In the genomic region with DNA sequence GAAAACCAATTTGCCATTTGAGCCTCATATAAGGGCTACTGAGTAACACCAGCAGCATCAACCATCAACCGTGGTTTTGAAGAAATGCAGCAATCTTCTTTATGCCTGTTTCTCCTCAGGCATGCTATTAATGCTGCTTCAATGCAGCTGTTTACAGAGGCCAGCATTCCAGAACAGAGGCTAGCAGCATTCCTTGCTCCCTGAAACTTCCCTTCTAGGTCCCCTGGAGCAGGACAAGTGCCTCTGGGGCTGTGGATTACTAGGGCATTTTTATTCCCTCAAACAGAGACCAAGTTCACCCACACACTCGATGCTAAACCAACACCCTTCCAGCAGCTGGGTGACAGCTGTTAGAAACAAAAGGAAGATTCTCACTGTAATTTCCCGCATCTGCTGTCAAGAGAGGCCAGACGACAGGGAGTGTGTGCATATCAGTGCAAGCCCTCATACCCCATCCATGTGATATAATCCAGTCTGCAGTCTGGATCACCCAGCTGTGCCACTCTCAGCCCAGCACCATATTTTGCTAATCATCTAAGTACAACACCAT, we compare ENCODE assay signal across 12 cellular contexts. TPM values are rescaled to one million over a fixed set of nuclear protein-coding genes. Genes with fewer than 3 reads are reported as not detected.
DNase-seq lines count a peak whose midpoint lies in the region; ATAC-seq and TF ChIP-seq lines count a peak whose summit lies in the region.
"Had no signal": no experiment of that assay in that cellular context is flagged by ENCODE, and none has a peak within 500 bp of the region (broad histone marks: within the 10 kb centered on the region; RNA-seq: fewer than 3 reads in every experiment).

No MANE protein-coding gene starts in this region.

- H4K20me1 ChIP-seq in osteoblast (ENCODE audit: insufficient read depth, low read length) = no peaks in the 10 kb centered on the region

- no peak overlapping the region for H2AFZ ChIP-seq in osteoblast (ENCODE audit: low read length)

- no peak for TF ChIP-seq CTCF in HEK293 (tag by site-specific recombination; IDR thresholded peaks at IDR 0.05)
- TF ChIP-seq CTCF in osteoblast (IDR thresholded peaks at IDR 0.05; ENCODE audit: extremely low read depth, low read depth, low read length) = no peak

- H3K4me3 ChIP-seq in HEK293 (ENCODE audit: low read depth, low read length) (no peak overlapping the region), stomach smooth muscle (ENCODE audit: low read length in 2 of 2) (peak overlapping the region in 1 of 2 donors; percentile 0), osteoblast (ENCODE audit: insufficient read depth, low read length) (no peak overlapping the region)

- H3K79me2 ChIP-seq in osteoblast (ENCODE audit: insufficient read depth, low read length) = no peaks in the 10 kb centered on the region

- H3K36me3 ChIP-seq in HEK293 (ENCODE audit: control insufficient read depth in 2 of 2, insufficient read depth in 1 of 2, low read length in 2 of 2) (no peaks in the 10 kb centered on the region), stomach smooth muscle (ENCODE audit: control insufficient read depth in 2 of 2, insufficient read depth in 2 of 2, low read length in 2 of 2) (no peaks in the 10 kb centered on the region), osteoblast (ENCODE audit: insufficient read depth, low read length) (no peaks in the 10 kb centered on the region)

- peak overlapping the region; percentile 18 to 64 for H3K9ac ChIP-seq in stomach smooth muscle (ENCODE audit: low read length in 2 of 2)

- ATAC-seq in SK-N-SH treated with all-trans-retinoic acid at 6 μM for 48 hours (peak; percentile 54; the same call in 2 of the 3 replicates), HG03139 (IDR thresholded peaks at IDR 0.05; ENCODE audit: unreplicated experiment) (no peak)
- ATAC-seq: PC-3 had no signal

- no peak overlapping the region for H3K27ac ChIP-seq in HEK293 (ENCODE audit: extremely low read depth, low read depth, low read length)
- no peak overlapping the region for H3K27ac ChIP-seq in stomach smooth muscle (ENCODE audit: low read length)
- no peak overlapping the region for H3K27ac ChIP-seq in osteoblast (ENCODE audit: low read depth, low read length)

- H3K4me1 ChIP-seq in HEK293 (ENCODE audit: control insufficient read depth, insufficient read depth, low read length) = no peaks in the 10 kb centered on the region
- H3K4me1 ChIP-seq in stomach smooth muscle (ENCODE audit: control insufficient read depth, insufficient read depth, low read length) = peaks cover 4% of the 10 kb centered on the region
- H3K4me1 ChIP-seq in osteoblast (ENCODE audit: insufficient read depth, low read length) = no peaks in the 10 kb centered on the region

- no peak overlapping the region for H3K4me2 ChIP-seq in osteoblast (ENCODE audit: insufficient read depth, low read length)

- H3K9me3 ChIP-seq in HEK293 (ENCODE audit: control insufficient read depth, insufficient read depth, low read depth, low read length) (no peaks in the 10 kb centered on the region), stomach smooth muscle (ENCODE audit: control insufficient read depth in 2 of 2, low read length in 2 of 2) (no peaks in the 10 kb centered on the region), osteoblast (ENCODE audit: low read depth, low read length) (no peaks in the 10 kb centered on the region)

- peak; percentile 38 for DNase-seq in iPS-NIHi7 (ENCODE audit: extremely low spot score)
- DNase-seq in NAMALWA (ENCODE audit: low spot score) = no peak
- DNase-seq in osteoblast (ENCODE audit: insufficient read length, low spot score, missing footprints) = no peak
- DNase-seq: activated CD4-positive, alpha-beta T cell treated with anti-CD3 and anti-CD28 coated beads, Interleukin-2, amount 50 U/mL, for 4 hours; activated gamma-delta T cell; cerebellar nuclear complex; immature natural killer cell; PC-3 had no signal

- POLR2A ChIA-PET in HEK293 (lab: Yijun Ruan, JAX) = interaction anchor here (0.6 kb wide), 1 partner anchor 68 kb away, joined by 3 read pairs; no protein-coding TSS in a partner anchor

- H3K27me3 ChIP-seq in stomach smooth muscle (ENCODE audit: control insufficient read depth in 1 of 2, insufficient read depth in 2 of 2, low read length in 2 of 2) (no peaks in the 10 kb centered on the region), osteoblast (ENCODE audit: insufficient read depth, low read length) (no peaks in the 10 kb centered on the region)

- CTCF ChIA-PET in HEK293 (lab: Yijun Ruan, JAX) = interaction anchor here (0.6 kb wide), 1 partner anchor 688 kb away, joined by 5 read pairs; no protein-coding TSS in a partner anchor

TF ChIP-seq in HEK293, 187 proteins besides CTCF, POLR2A, EP300 and RAD21:
- TF ChIP-seq ZNF600 (tag by site-specific recombination; IDR thresholded peaks at IDR 0.05) (peak; percentile 20; the same call in 1 of the 2 replicates), ZNF350 (tag by site-specific recombination; IDR thresholded peaks at IDR 0.05) (no peak), KLF1 (tag by site-specific recombination; IDR thresholded peaks at IDR 0.05) (no peak)

TF ChIP-seq in SK-N-SH treated with all-trans-retinoic acid at 6 μM for 48 hours, 23 proteins besides CTCF, POLR2A, EP300 and RAD21:
- TF ChIP-seq, protein P1, sequence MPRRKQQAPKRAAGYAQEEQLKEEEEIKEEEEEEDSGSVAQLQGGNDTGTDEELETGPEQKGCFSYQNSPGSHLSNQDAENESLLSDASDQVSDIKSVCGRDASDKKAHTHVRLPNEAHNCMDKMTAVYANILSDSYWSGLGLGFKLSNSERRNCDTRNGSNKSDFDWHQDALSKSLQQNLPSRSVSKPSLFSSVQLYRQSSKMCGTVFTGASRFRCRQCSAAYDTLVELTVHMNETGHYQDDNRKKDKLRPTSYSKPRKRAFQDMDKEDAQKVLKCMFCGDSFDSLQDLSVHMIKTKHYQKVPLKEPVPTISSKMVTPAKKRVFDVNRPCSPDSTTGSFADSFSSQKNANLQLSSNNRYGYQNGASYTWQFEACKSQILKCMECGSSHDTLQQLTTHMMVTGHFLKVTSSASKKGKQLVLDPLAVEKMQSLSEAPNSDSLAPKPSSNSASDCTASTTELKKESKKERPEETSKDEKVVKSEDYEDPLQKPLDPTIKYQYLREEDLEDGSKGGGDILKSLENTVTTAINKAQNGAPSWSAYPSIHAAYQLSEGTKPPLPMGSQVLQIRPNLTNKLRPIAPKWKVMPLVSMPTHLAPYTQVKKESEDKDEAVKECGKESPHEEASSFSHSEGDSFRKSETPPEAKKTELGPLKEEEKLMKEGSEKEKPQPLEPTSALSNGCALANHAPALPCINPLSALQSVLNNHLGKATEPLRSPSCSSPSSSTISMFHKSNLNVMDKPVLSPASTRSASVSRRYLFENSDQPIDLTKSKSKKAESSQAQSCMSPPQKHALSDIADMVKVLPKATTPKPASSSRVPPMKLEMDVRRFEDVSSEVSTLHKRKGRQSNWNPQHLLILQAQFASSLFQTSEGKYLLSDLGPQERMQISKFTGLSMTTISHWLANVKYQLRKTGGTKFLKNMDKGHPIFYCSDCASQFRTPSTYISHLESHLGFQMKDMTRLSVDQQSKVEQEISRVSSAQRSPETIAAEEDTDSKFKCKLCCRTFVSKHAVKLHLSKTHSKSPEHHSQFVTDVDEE (CRISPR knock-in tag; IDR thresholded peaks at IDR 0.05) = 0 out of 2 replicates have a peak, but pooled peaks have one; percentile 47
- peak; percentile 82 for TF ChIP-seq TCF4 (CRISPR knock-in tag; IDR thresholded peaks at IDR 0.05; ENCODE audit: borderline replicate concordance)
- TF ChIP-seq, protein P2, sequence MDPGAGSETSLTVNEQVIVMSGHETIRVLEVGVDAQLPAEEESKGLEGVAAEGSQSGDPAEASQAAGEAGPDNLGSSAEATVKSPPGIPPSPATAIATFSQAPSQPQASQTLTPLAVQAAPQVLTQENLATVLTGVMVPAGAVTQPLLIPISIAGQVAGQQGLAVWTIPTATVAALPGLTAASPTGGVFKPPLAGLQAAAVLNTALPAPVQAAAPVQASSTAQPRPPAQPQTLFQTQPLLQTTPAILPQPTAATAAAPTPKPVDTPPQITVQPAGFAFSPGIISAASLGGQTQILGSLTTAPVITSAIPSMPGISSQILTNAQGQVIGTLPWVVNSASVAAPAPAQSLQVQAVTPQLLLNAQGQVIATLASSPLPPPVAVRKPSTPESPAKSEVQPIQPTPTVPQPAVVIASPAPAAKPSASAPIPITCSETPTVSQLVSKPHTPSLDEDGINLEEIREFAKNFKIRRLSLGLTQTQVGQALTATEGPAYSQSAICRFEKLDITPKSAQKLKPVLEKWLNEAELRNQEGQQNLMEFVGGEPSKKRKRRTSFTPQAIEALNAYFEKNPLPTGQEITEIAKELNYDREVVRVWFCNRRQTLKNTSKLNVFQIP (CRISPR knock-in tag; IDR thresholded peaks at IDR 0.05; ENCODE audit: borderline replicate concordance, low read depth) = no peak

RNA-seq across cellular contexts. Expression of a gene that starts 57.5 kb away (rescaled TPM):
- 7.7 and 11.6 TPM in 2 replicates for total RNA-seq in osteoblast
